9 cellular contexts compared by ENCODE assay signal in the genomic region with DNA sequence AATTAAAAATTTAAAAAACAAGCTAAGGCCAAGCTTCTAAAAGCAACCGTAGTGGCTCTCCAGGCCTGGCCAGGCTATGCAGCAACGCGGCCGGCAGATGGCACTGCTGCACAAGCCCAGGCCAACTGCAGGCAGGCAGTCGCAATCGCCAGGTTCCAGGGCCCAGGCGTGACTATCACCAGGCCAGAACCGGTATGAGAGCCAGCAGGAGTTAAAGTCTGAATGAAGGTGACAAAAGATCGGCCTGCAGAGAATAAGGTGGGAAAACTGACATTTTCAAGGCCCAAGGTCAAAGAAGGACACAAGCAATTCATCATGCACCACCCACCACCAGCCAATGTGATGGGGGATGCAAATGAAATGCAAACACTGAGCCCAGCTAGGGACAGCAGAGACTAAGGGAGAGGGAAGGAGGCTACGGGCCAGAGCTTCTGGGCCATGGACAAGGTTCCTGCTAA. TPM values are rescaled to one million over a fixed set of nuclear protein-coding genes. Genes with fewer than 3 reads are reported as not detected.
A peak's percentile ranks its signal among the peaks of the same experiment; 100 is the strongest.
DNase-seq lines count a peak whose midpoint lies in the region; ATAC-seq lines count a peak whose summit lies in the region.
"Had no signal": no experiment of that assay in that cellular context is flagged by ENCODE, and none has a peak within 500 bp of the region (broad histone marks: within the 10 kb centered on the region; RNA-seq: fewer than 3 reads in every experiment).

No MANE protein-coding gene starts in this region.

- POLR2A ChIA-PET in activated CD4-positive, alpha-beta T cell treated with anti-CD3 and anti-CD28 coated beads for 36 hours (lab: Charles Lee), result interaction anchor here (0.5 to 1.5 kb wide), 2 partner anchors 49 to 376 kb away, joined by 4 to 5 read pairs; no protein-coding TSS in a partner anchor

- CTCF ChIA-PET in activated CD4-positive, alpha-beta T cell treated with anti-CD3 and anti-CD28 coated beads for 36 hours (lab: Charles Lee), result interaction anchor here (0.6 to 5.8 kb wide), 36 partner anchors 8 to 415 kb away, joined by 3 to 215 read pairs (median 4); no protein-coding TSS in a partner anchor

- in situ Hi-C loops in HAP-1 (cut with MboI; ENCODE audit: low sequenced_read_pairs), result loop anchor here (5.0 kb wide), 2 partner anchors 54 to 294 kb away; no protein-coding TSS in a partner anchor

- peak; percentile 97 for ATAC-seq in activated CD4-positive, alpha-beta T cell treated with anti-CD3 and anti-CD28 coated beads for 36 hours
- ATAC-seq in left colon (peak; percentile 99), HG03565 (IDR thresholded peaks at IDR 0.05; ENCODE audit: unreplicated experiment) (no peak)

- peak; percentile 90 for DNase-seq in D341Med (ENCODE audit: low spot score)
- peak; percentile 68 to 83 for DNase-seq in HAP-1 (ENCODE audit: low spot score in 2 of 2)
- peak; percentile 5 for DNase-seq in NCI-H2196 treated with DMSO at 0.1 percent for 48 hours (lab: John Stamatoyannopoulos, UW; ENCODE audit: unreplicated experiment)
- DNase-seq in activated CD4-positive, alpha-beta T cell treated with anti-CD3 and anti-CD28 coated beads for 36 hours, result peak; percentile 89
- peak; percentile 71 for DNase-seq in cerebellum (ENCODE audit: low spot score)
- DNase-seq in left colon, result peak; percentile 61 to 82
- DNase-seq in stimulated activated CD4-positive, alpha-beta T cell treated with anti-CD3 and anti-CD28 coated beads, Interleukin-1b, Interleukin-23, amount 100 ng/mL, for 48 hours, result peak; percentile 72

- H3K36me3 Mint-ChIP-seq in activated CD4-positive, alpha-beta T cell treated with anti-CD3 and anti-CD28 coated beads for 36 hours (ENCODE audit: low read depth), result no peaks in the 10 kb centered on the region

- no peak overlapping the region for H3K4me3 ChIP-seq in HAP-1

- H3K9me3 ChIP-seq in HAP-1, result no peaks in the 10 kb centered on the region

- H3K27ac Mint-ChIP-seq in activated CD4-positive, alpha-beta T cell treated with anti-CD3 and anti-CD28 coated beads for 36 hours, result no peak overlapping the region

- H3K27me3 Mint-ChIP-seq in activated CD4-positive, alpha-beta T cell treated with anti-CD3 and anti-CD28 coated beads for 36 hours, result no peaks in the 10 kb centered on the region

- H3K27me3 ChIP-seq in HAP-1 (ENCODE audit: low read depth), result peaks cover 3% of the 10 kb centered on the region; the same call in 1 of the 2 replicates

- no peaks in the 10 kb centered on the region for H3K4me1 Mint-ChIP-seq in activated CD4-positive, alpha-beta T cell treated with anti-CD3 and anti-CD28 coated beads for 36 hours

- peaks cover 4% of the 10 kb centered on the region; the same call in 1 of the 2 replicates for H3K4me1 ChIP-seq in HAP-1

- H3K9me3 Mint-ChIP-seq in activated CD4-positive, alpha-beta T cell treated with anti-CD3 and anti-CD28 coated beads for 36 hours (ENCODE audit: low read depth), result no peaks in the 10 kb centered on the region

- H3K36me3 ChIP-seq in HAP-1 (replicated peaks), result no peaks in the 10 kb centered on the region

- H3K4me3 Mint-ChIP-seq in activated CD4-positive, alpha-beta T cell treated with anti-CD3 and anti-CD28 coated beads for 36 hours, result no peak overlapping the region

- intact Hi-C loops in activated CD4-positive, alpha-beta T cell treated with anti-CD3 and anti-CD28 coated beads for 36 hours (cut with DNase I, micrococcal nuclease), result loop anchor here (1.0 to 5.0 kb wide), 3 partner anchors 52 to 297 kb away; no protein-coding TSS in a partner anchor
- intact Hi-C loops in left colon (cut with DNase I, micrococcal nuclease), result loop anchor here (5.0 to 10.0 kb wide), 3 partner anchors 46 to 296 kb away; no protein-coding TSS in a partner anchor

RNA-seq across cellular contexts. Expression of a gene that starts 43.6 kb away (rescaled TPM):
- total RNA-seq in activated CD4-positive, alpha-beta T cell treated with anti-CD3 and anti-CD28 coated beads for 36 hours, result not detected
- 17.1 TPM for total RNA-seq in cerebellum
- total RNA-seq in left colon, result 1 to 10 TPM; 1.8 to 2.6 TPM
- total RNA-seq: T-helper 1 cell treated with Interleukin-12 subunit alpha and Interleukin-12 subunit beta and Interleukin-4 antibody, amounts not matched to agents 30 ng/mL and 1 ng/mL, for 36 hours had no signal

Comparison
In these comparisons a context has a peak if more than half of its experiments do, and no peak if none do; other contexts are left out.
1. DNase-seq: peak in every context shown above with its lines; median percentile 90 in D341Med; 89 in activated CD4-positive, alpha-beta T cell treated with anti-CD3 and anti-CD28 coated beads for 36 hours; 76 in HAP-1; 72 in stimulated activated CD4-positive, alpha-beta T cell treated with anti-CD3 and anti-CD28 coated beads, Interleukin-1b, Interleukin-23, amount 100 ng/mL, for 48 hours; 72 in left colon; 71 in cerebellum; 5 in NCI-H2196 treated with DMSO at 0.1 percent for 48 hours.